Comparison of ENCODE assay signal across 37 cellular contexts in the genomic region with DNA sequence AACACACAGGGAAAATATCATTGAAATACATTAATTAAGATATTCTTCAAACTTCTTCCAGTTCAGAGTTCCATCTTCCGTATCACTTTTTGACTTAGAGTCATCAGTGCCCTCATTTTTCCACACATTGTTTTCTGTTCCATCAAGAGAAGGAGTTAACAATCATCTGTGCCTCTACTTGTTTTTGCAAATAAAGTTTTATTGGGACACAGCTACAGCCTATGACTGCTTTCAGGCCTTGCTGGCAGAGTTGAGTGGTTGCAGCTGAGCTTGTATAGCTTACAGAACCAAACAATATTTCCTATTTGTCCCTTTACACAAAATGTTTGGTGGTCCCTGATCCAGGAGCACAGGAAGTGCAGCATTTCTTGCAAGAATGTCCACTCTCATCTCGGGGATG. TPM values are rescaled to one million over a fixed set of nuclear protein-coding genes. Genes with fewer than 3 reads are reported as not detected.
"Had no signal": no experiment of that assay in that cellular context is flagged by ENCODE, and none has a peak within 500 bp of the region (broad histone marks: within the 10 kb centered on the region; RNA-seq: fewer than 3 reads in every experiment).

No MANE protein-coding gene starts in this region.

- H3K4me3 ChIP-seq: MG63 had no signal

- H3K27me3 ChIP-seq: MG63 had no signal

- DNase-seq: Karpas-422, Kasumi-1, MG63, MM.1S, MV-4-11, NCI-H1048, NCI-H1092, NCI-H1092 treated with DMSO at 0.1 percent for 48 hours, NCI-H1105, NCI-H1105 treated with DMSO at 0.1 percent for 48 hours, NCI-H1417, NCI-H1417 treated with DMSO at 0.1 percent for 48 hours, NCI-H1436, NCI-H1436 treated with DMSO at 0.1 percent for 48 hours, NCI-H146, NCI-H1694, NCI-H1694 treated with DMSO at 0.1 percent for 48 hours, NCI-H187, NCI-H187 treated with DMSO at 0.1 percent for 48 hours, NCI-H1930, NCI-H2029, NCI-H2029 treated with DMSO at 0.1 percent for 48 hours, NCI-H2081, NCI-H2081 treated with DMSO at 0.1 percent for 48 hours, NCI-H2107, NCI-H2171, NCI-H2171 treated with DMSO at 0.1 percent for 48 hours, NCI-H2227 treated with DMSO at 0.1 percent for 48 hours, NCI-H226, NCI-H345, NCI-H446, NCI-H446 treated with DMSO at 0.1 percent for 48 hours, NCI-H510A, NCI-H510A treated with DMSO at 0.1 percent for 48 hours, NCI-H524 had no signal

- H3K36me3 ChIP-seq: MG63 had no signal

- H3K9me3 ChIP-seq: MG63 had no signal

RNA-seq across cellular contexts. Expression of gene SGSM1, which starts 51.6 kb away (rescaled TPM):
- total RNA-seq: LHCN-M2, M059J had no signal
